In the genomic region with DNA sequence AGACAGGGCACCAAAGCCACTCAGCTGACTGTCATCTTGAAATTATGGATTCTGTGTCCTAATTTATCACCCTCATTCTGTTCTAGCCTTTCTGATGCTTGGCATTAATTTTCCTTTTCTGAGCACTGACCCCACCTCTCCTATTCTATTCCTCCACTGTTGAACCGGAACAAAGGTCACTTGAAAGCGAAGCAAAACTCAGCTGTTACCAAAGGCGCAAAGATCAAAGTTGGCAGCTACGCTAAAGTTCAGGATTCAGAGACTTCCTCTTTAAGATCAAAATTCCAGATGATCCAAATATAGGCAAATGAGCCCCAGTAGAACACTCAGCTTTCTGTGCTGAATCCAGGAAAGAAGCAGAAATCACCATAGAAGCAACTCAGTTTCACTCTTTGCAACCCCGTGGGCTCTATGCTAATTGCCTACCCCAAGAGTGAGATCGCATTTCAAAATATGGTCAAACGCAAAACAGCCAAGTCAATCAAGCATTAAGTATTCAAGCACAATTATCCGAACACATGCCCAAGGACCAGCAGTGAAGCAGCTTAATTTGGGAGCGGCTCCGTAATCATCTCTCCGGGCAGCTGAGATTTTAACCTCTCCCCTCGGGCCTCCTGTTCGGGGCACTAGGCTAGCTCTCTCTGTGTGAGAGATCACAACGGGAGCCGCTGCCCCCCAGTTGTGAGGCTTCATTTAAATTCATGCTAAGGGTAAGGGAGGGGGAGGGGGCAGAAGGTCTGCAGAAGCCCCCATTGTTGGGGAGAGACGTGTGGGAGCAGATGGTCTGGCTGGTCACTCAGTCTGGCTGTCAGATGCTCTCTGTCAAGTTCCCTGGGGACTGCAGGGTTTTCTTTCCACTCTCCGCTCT, we compare ENCODE assay signal across 11 cellular contexts.
DNase-seq lines count a peak whose midpoint lies in the region; ATAC-seq and TF ChIP-seq lines count a peak whose summit lies in the region.
"Had no signal": no experiment of that assay in that cellular context is flagged by ENCODE, and none has a peak within 500 bp of the region (broad histone marks: within the 10 kb centered on the region; RNA-seq: fewer than 3 reads in every experiment).

No MANE protein-coding gene starts in this region.

- H3K9me3 ChIP-seq in heart left ventricle (no peaks in the 10 kb centered on the region), ectodermal cell (ENCODE audit: control insufficient read depth, low read length) (no peaks in the 10 kb centered on the region), mesodermal cell (ENCODE audit: control insufficient read depth, low read length) (no peaks in the 10 kb centered on the region), upper lobe of right lung (no peaks in the 10 kb centered on the region)

- 17 to 28% (median 22%) methylated on average over 17 of the region's 17 CpGs for WGBS in heart left ventricle, 4 donors
- 9 to 12% methylated on average over 17 of the region's 17 CpGs for WGBS in ectodermal cell, 2 experiments
- WGBS in mesodermal cell (ENCODE audit: insufficient coverage in 2 of 2), 2 experiments: 17 to 30% methylated on average over 8 to 16 of the region's 17 CpGs

- H3K27me3 ChIP-seq in heart left ventricle (no peaks in the 10 kb centered on the region), ectodermal cell (ENCODE audit: control insufficient read depth, insufficient read depth, low read length, poor library complexity, severe bottlenecking) (no peaks in the 10 kb centered on the region), upper lobe of right lung (no peaks in the 10 kb centered on the region)

- intact Hi-C loops in heart left ventricle (cut with DNase I) (no loop called here), cardiac septum (cut with DNase I) (no loop called here), upper lobe of right lung (cut with DNase I) (no loop called here)

- no peak for TF ChIP-seq POLR2A in heart left ventricle (IDR thresholded peaks at IDR 0.05)

- H3K36me3 ChIP-seq in heart left ventricle (no peaks in the 10 kb centered on the region), ectodermal cell (ENCODE audit: control insufficient read depth, insufficient read depth, low read length) (no peaks in the 10 kb centered on the region), mesodermal cell (ENCODE audit: control insufficient read depth, insufficient read depth, low read length) (no peaks in the 10 kb centered on the region), upper lobe of right lung (no peaks in the 10 kb centered on the region)

- no peak for DNase-seq in heart left ventricle
- DNase-seq in cardiac septum (ENCODE audit: low spot score): no peak
- DNase-seq in upper lobe of right lung: no peak
- DNase-seq in AML-193 (lab: John Stamatoyannopoulos, UW): no peak
- DNase-seq in DMS79 (lab: John Stamatoyannopoulos, UW): no peak
- DNase-seq: activated CD4-positive, CD25-positive, alpha-beta regulatory T cell treated with anti-CD3 and anti-CD28 coated beads, Interleukin-2, amount 50 U/mL, for 72 hours; stimulated activated CD4-positive, alpha-beta T cell treated with anti-CD3 and anti-CD28 coated beads, Interleukin-1b, Interleukin-23, amount 100 ng/mL, for 48 hours had no signal

- H3K27ac ChIP-seq in heart left ventricle (no peak overlapping the region), ectodermal cell (ENCODE audit: insufficient read depth, low read depth, low read length, poor library complexity, severe bottlenecking) (peak overlapping the region; percentile 76), mesodermal cell (ENCODE audit: low read depth, low read length, severe bottlenecking) (peak overlapping the region; percentile 25), upper lobe of right lung (no peak overlapping the region)

- ATAC-seq in heart left ventricle (peak in 1 of 4 donors; percentile 13), upper lobe of right lung (no peak), HG03108 (IDR thresholded peaks at IDR 0.05; ENCODE audit: unreplicated experiment) (no peak)

- TF ChIP-seq CTCF in heart left ventricle (IDR thresholded peaks at IDR 0.05): no peak
- TF ChIP-seq CTCF in upper lobe of right lung (IDR thresholded peaks at IDR 0.05): no peak

- H3K4me3 ChIP-seq in heart left ventricle (peak overlapping the region in 10 of 12 donors; percentile 15 to 50 (median 32)), ectodermal cell (ENCODE audit: insufficient read depth, low read depth, low read length) (peak overlapping the region; percentile 19), mesodermal cell (ENCODE audit: extremely low read depth, insufficient read depth, low read length, poor library complexity, severe bottlenecking) (peak overlapping the region; percentile 11), upper lobe of right lung (peak overlapping the region; percentile 18)
- H3K4me3 ChIP-seq: lung had no signal

- peaks cover 0 to 14% (median 0%) of the 10 kb centered on the region in 12 donors for H3K4me1 ChIP-seq in heart left ventricle
- H3K4me1 ChIP-seq in ectodermal cell (ENCODE audit: control insufficient read depth, insufficient read depth, low read length): peaks cover 20% of the 10 kb centered on the region
- H3K4me1 ChIP-seq in mesodermal cell (ENCODE audit: control insufficient read depth, insufficient read depth, low read length, poor library complexity, severe bottlenecking): no peaks in the 10 kb centered on the region
- H3K4me1 ChIP-seq in upper lobe of right lung: no peaks in the 10 kb centered on the region

Comparison
In these comparisons a context has a peak if more than half of its experiments do, and no peak if none do; other contexts are left out.
1. H3K27ac ChIP-seq: peak in ectodermal cell (single experiment) and mesodermal cell (single experiment); none in heart left ventricle (0 of 12) and upper lobe of right lung (single experiment).
2. Peak in every context shown above with its lines, with median percentiles within 50 percentile points of each other: H3K4me3 ChIP-seq.